In genomic region chr5:38605610-38606009, GRCh38 we compare ENCODE assay signal across 1 cellular context.
TF ChIP-seq lines count a peak whose summit lies in the region.

No MANE protein-coding gene starts in this region.

TF ChIP-seq in H1, 55 proteins besides CTCF, POLR2A, EP300 and RAD21:
- no peak for TF ChIP-seq BRCA1 (IDR thresholded peaks at IDR 0.05; ENCODE audit: low read depth, low read length)
- no peak for TF ChIP-seq GTF2F1 (IDR thresholded peaks at IDR 0.05; ENCODE audit: borderline replicate concordance, low read depth, low read length)
- no peak for TF ChIP-seq HDAC2 (IDR thresholded peaks at IDR 0.05; ENCODE audit: borderline replicate concordance in 1 of 2, low read depth in 2 of 2, low read length in 2 of 2)
- TF ChIP-seq FOSL1 (IDR thresholded peaks at IDR 0.05; ENCODE audit: insufficient read depth, low read depth, low read length), result no peak
- TF ChIP-seq RXRA (IDR thresholded peaks at IDR 0.05; ENCODE audit: insufficient read depth, low read depth, low read length), result no peak
- TF ChIP-seq SUZ12 (IDR thresholded peaks at IDR 0.05; ENCODE audit: low read length), result no peak
